33 cellular contexts compared by ENCODE assay signal in the genomic region with DNA sequence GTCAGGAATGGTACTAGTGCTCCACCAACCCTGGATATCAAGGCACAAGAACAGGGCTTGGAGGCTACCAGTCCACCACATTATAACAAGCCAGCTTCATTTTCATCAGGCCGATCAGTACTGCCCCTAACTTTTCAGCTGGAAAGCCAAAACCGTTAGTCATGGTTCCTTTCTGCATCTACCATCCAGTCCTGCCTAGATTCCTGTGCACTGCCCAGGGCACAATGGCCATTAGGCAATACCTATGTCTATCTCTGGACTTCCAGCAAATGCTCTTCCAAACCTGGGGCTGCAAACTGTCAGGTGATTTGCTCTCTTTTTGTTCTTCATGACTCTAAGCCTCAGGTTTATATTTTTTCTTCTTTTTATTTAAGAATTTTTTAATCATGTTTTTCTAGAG.
"Had no signal": no experiment of that assay in that cellular context is flagged by ENCODE, and none has a peak within 500 bp of the region (broad histone marks: within the 10 kb centered on the region; RNA-seq: fewer than 3 reads in every experiment).

No MANE protein-coding gene starts in this region.

- H3K36me3 ChIP-seq: cardiac muscle cell had no signal

- FAIRE-seq: RCC 7860 had no signal

- H3K27ac ChIP-seq: cardiac muscle cell, KMS-11, RWPE1, VCaP had no signal

- H3K27me3 ChIP-seq: cardiac muscle cell had no signal

- H3K27ac Mint-ChIP-seq: activated B cell treated with CpG ODN at 0.5 μM for 24 hours; activated CD4-positive, alpha-beta memory T cell treated with anti-CD3 and anti-CD28 coated beads for 36 hours; activated naive CD4-positive, alpha-beta T cell treated with anti-CD3 and anti-CD28 coated beads, Interleukin-2, amount 10 ng/mL, durations not matched to agents 7 days and 5 days; activated naive CD8-positive, alpha-beta T cell; activated naive CD8-positive, alpha-beta T cell treated with anti-CD3 and anti-CD28 coated beads, Interleukin-2, amount 50 U/mL, for 24 hours; brain; T-cell had no signal

- ATAC-seq: activated naive CD8-positive, alpha-beta T cell treated with anti-CD3 and anti-CD28 coated beads, Interleukin-2, amount 50 U/mL, for 24 hours; Right ventricle myocardium inferior; SK-N-SH treated with all-trans-retinoic acid at 6 μM for 48 hours; T-cell had no signal

- H3K4me3 ChIP-seq: cardiac muscle cell had no signal

- H3K9me3 Mint-ChIP-seq: activated B cell treated with CpG ODN at 0.5 μM for 24 hours; activated CD4-positive, alpha-beta memory T cell treated with anti-CD3 and anti-CD28 coated beads for 36 hours; activated naive CD4-positive, alpha-beta T cell treated with anti-CD3 and anti-CD28 coated beads, Interleukin-2, amount 10 ng/mL, durations not matched to agents 7 days and 5 days had no signal

- DNase-seq: activated B cell treated with CpG ODN at 0.5 μM for 24 hours; activated CD4-positive, alpha-beta memory T cell treated with anti-CD3 and anti-CD28 coated beads for 36 hours; activated CD4-positive, alpha-beta T cell treated with anti-CD3 and anti-CD28 coated beads for 4 hours; activated CD4-positive, alpha-beta T cell treated with anti-CD3 and anti-CD28 coated beads, Interleukin-2, amount 50 U/mL, for 1 hour; activated CD4-positive, CD25-positive, alpha-beta regulatory T cell treated with anti-CD3 and anti-CD28 coated beads, Interleukin-2, amount 50 U/mL, for 72 hours; activated CD8-positive, alpha-beta memory T cell treated with anti-CD3 and anti-CD28 coated beads, Interleukin-2, amount 50 U/mL, for 4 hours; activated effector memory CD4-positive, alpha-beta T cell treated with Interleukin-2 at 50 U/mL for 16 hours; activated naive CD4-positive, alpha-beta T cell treated with anti-CD3 and anti-CD28 coated beads, Interleukin-2, amount 10 ng/mL, durations not matched to agents 7 days and 5 days; activated naive CD8-positive, alpha-beta T cell treated with anti-CD3 and anti-CD28 coated beads, Interleukin-2, amount 50 U/mL, for 24 hours; activated T-cell treated with anti-CD3 and anti-CD28 coated beads, Interleukin-2, amount 50 U/mL, for 48 hours; anterior cingulate cortex; NCI-H1105; NCI-H1436; NCI-H1694; NCI-H1930; NCI-H2081 treated with DMSO at 0.1 percent for 48 hours; NCI-H226; NCI-H446 treated with DMSO at 0.1 percent for 48 hours; NCI-H524; SIG-M5; T-cell; T-helper 2 cell; T-helper 9 cell had no signal

- H3K27me3 Mint-ChIP-seq: activated B cell treated with CpG ODN at 0.5 μM for 24 hours; activated CD4-positive, alpha-beta memory T cell treated with anti-CD3 and anti-CD28 coated beads for 36 hours; activated naive CD4-positive, alpha-beta T cell treated with anti-CD3 and anti-CD28 coated beads, Interleukin-2, amount 10 ng/mL, durations not matched to agents 7 days and 5 days; activated naive CD8-positive, alpha-beta T cell; activated naive CD8-positive, alpha-beta T cell treated with anti-CD3 and anti-CD28 coated beads, Interleukin-2, amount 50 U/mL, for 24 hours; central memory CD8-positive, alpha-beta T cell; T-cell had no signal

- H3K36me3 Mint-ChIP-seq: activated CD4-positive, alpha-beta memory T cell treated with anti-CD3 and anti-CD28 coated beads for 36 hours; activated naive CD4-positive, alpha-beta T cell treated with anti-CD3 and anti-CD28 coated beads, Interleukin-2, amount 10 ng/mL, durations not matched to agents 7 days and 5 days; activated naive CD8-positive, alpha-beta T cell; brain; T-cell had no signal

- H3K4me3 Mint-ChIP-seq: activated B cell treated with CpG ODN at 0.5 μM for 24 hours; activated CD4-positive, alpha-beta memory T cell treated with anti-CD3 and anti-CD28 coated beads for 36 hours; activated naive CD4-positive, alpha-beta T cell treated with anti-CD3 and anti-CD28 coated beads, Interleukin-2, amount 10 ng/mL, durations not matched to agents 7 days and 5 days; activated naive CD8-positive, alpha-beta T cell; activated naive CD8-positive, alpha-beta T cell treated with anti-CD3 and anti-CD28 coated beads, Interleukin-2, amount 50 U/mL, for 24 hours; brain; central memory CD8-positive, alpha-beta T cell; T-cell had no signal

- H3K4me1 Mint-ChIP-seq: activated B cell treated with CpG ODN at 0.5 μM for 24 hours; activated naive CD4-positive, alpha-beta T cell treated with anti-CD3 and anti-CD28 coated beads, Interleukin-2, amount 10 ng/mL, durations not matched to agents 7 days and 5 days; activated naive CD8-positive, alpha-beta T cell treated with anti-CD3 and anti-CD28 coated beads, Interleukin-2, amount 50 U/mL, for 24 hours; central memory CD8-positive, alpha-beta T cell; T-cell had no signal
